ENCODE assay signal across 26 cellular contexts in genomic region chr3:30358871-30359270, GRCh38.
"Had no signal": no experiment of that assay in that cellular context is flagged by ENCODE, and none has a peak within 500 bp of the region (broad histone marks: within the 10 kb centered on the region; RNA-seq: fewer than 3 reads in every experiment).

No MANE protein-coding gene starts in this region.

- H3K36me3 Mint-ChIP-seq: memory B cell; natural killer cell; stimulated activated memory B cell treated with anti-CD40 and anti-IgM and Interleukin-4, amounts not matched to agents 10 μg/mL and 1 μg/mL and 100 μg/mL, for 72 hours; type B pancreatic cell had no signal

- H3K27me3 Mint-ChIP-seq: type B pancreatic cell had no signal

- H3K9me3 Mint-ChIP-seq: memory B cell; natural killer cell; stimulated activated memory B cell treated with anti-CD40 and anti-IgM and Interleukin-4, amounts not matched to agents 10 μg/mL and 1 μg/mL and 100 μg/mL, for 72 hours; type B pancreatic cell had no signal

- H3K4me3 ChIP-seq: coronary artery, esophagus squamous epithelium, lower lobe of right lung, ovary, psoas muscle, sigmoid colon, testis, tibial artery had no signal

- DNase-seq: dermis blood vessel endothelial cell; effector memory CD4-positive, alpha-beta T cell; erythroblast; esophagus squamous epithelium; hypothalamus; immature natural killer cell; islet precursor cell; left ventricle myocardium superior; lower lobe of right lung; natural killer cell; occipital lobe; ovary; posterior cingulate gyrus; psoas muscle; right cardiac atrium; sigmoid colon; stimulated activated CD4-positive, alpha-beta T cell treated with anti-CD3 and anti-CD28 coated beads, Interleukin-2, amount 100 ng/mL, for 24 hours; stimulated activated CD4-positive, alpha-beta T cell treated with anti-CD3 and anti-CD28 coated beads, Interleukin-4, amount 100 ng/mL, for 24 hours; stimulated activated naive CD8-positive, alpha-beta T cell treated with anti-CD3 and anti-CD28 coated beads, Interleukin-15, Interleukin-2, amounts not matched to agents 100 U/mL and 50 U/mL, for 24 hours; substantia nigra; testis; tibial artery had no signal

- H3K27ac Mint-ChIP-seq: immature natural killer cell; memory B cell; natural killer cell; stimulated activated memory B cell treated with anti-CD40 and anti-IgM and Interleukin-4, amounts not matched to agents 10 μg/mL and 1 μg/mL and 100 μg/mL, for 72 hours; type B pancreatic cell had no signal

- H3K9me3 ChIP-seq: esophagus squamous epithelium, lower lobe of right lung, ovary, psoas muscle, sigmoid colon, testis, tibial artery had no signal

- ATAC-seq: left ventricle myocardium superior; lower lobe of right lung; natural killer cell; psoas muscle; right cardiac atrium; stimulated activated memory B cell treated with anti-CD40 and anti-IgM and Interleukin-4, amounts not matched to agents 10 μg/mL and 1 μg/mL and 100 μg/mL, for 72 hours; stimulated activated naive CD8-positive, alpha-beta T cell treated with anti-CD3 and anti-CD28 coated beads, Interleukin-15, Interleukin-2, amounts not matched to agents 100 U/mL and 50 U/mL, for 24 hours had no signal

- H3K27me3 ChIP-seq: esophagus squamous epithelium, ovary, sigmoid colon, testis, tibial artery had no signal

- H3K27ac ChIP-seq: coronary artery, esophagus squamous epithelium, lower lobe of right lung, ovary, psoas muscle, testis, tibial artery had no signal

- H3K4me3 Mint-ChIP-seq: immature natural killer cell; memory B cell; natural killer cell; stimulated activated memory B cell treated with anti-CD40 and anti-IgM and Interleukin-4, amounts not matched to agents 10 μg/mL and 1 μg/mL and 100 μg/mL, for 72 hours; type B pancreatic cell had no signal

- H3K36me3 ChIP-seq: esophagus squamous epithelium, lower lobe of right lung, ovary, sigmoid colon, tibial artery had no signal
